ENCODE assay signal across 10 cellular contexts in the genomic region with DNA sequence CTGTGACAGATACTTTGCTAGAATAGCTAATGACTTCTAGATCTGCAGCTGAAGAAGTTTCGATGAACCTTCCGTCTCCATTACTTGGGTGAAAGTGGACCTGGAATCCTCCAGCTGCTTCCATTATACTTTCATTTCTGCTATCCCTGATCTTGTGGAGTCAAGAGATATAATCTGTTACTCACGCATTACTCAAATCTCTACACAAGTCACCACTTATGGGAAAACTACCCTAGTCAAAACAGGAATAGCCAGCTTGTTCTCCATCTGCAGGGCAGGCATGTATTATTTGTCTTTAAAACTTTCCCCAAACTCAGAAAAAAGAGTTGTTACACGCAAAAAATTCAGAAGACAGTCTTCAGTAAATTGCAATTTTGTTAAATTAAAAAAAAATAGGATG.
"Had no signal": no experiment of that assay in that cellular context is flagged by ENCODE, and none has a peak within 500 bp of the region (broad histone marks: within the 10 kb centered on the region; RNA-seq: fewer than 3 reads in every experiment).

No MANE protein-coding gene starts in this region.

- H3K27me3 ChIP-seq: ascending aorta, cardiac muscle cell, colonic mucosa, thyroid gland, vagina had no signal

- H3K27ac ChIP-seq: ascending aorta, cardiac muscle cell, colonic mucosa, thyroid gland, vagina had no signal

- DNase-seq: activated CD4-positive, alpha-beta T cell treated with anti-CD3 and anti-CD28 coated beads, Interleukin-2, amount 50 U/mL, for 4 hours; activated CD4-positive, CD25-positive, alpha-beta regulatory T cell treated with anti-CD3 and anti-CD28 coated beads, Interleukin-2, amount 50 U/mL, for 72 hours; activated T-cell treated with anti-CD3 and anti-CD28 coated beads, Interleukin-2, amount 50 U/mL, for 1 hour; colonic mucosa; hippocampal formation; thyroid gland had no signal

- H3K4me1 ChIP-seq: colonic mucosa had no signal

- H3K9me3 ChIP-seq: ascending aorta, colonic mucosa, thyroid gland, vagina had no signal

- H3K36me3 ChIP-seq: ascending aorta, cardiac muscle cell, colonic mucosa, thyroid gland, vagina had no signal

- H3K4me3 ChIP-seq: ascending aorta, cardiac muscle cell, colonic mucosa, skin epidermis, thyroid gland, vagina had no signal
